In the genomic region with DNA sequence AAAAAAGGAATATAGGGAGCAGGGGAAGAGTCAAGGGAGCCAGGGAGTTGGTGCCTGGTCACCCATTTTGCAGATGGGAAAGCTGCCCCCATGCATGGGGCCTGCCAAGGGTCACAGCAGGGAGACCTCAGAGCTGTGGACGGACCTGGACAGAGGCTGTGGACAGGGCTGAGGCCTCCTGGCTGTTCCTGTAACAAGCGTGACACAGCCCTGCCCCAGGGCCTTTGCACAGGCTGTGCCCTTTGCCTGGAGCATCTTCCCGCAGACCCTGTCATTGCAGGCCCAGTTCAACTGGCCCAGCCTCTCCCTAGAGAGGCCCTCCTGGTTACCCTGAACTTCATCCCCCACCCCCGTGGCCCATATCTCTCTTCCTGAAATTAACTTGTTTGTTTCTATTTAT, we compare ENCODE assay signal across 24 cellular contexts. TPM values are rescaled to one million over a fixed set of nuclear protein-coding genes. Genes with fewer than 3 reads are reported as not detected.
DNase-seq lines count a peak whose midpoint lies in the region; ATAC-seq, FAIRE-seq and TF ChIP-seq lines count a peak whose summit lies in the region.
"Had no signal": no experiment of that assay in that cellular context is flagged by ENCODE, and none has a peak within 500 bp of the region (broad histone marks: within the 10 kb centered on the region; RNA-seq: fewer than 3 reads in every experiment).

No MANE protein-coding gene starts in this region.

- no peaks in the 10 kb centered on the region for H3K4me1 ChIP-seq in HEK293 (ENCODE audit: control insufficient read depth, insufficient read depth, low read length)
- H3K4me1 ChIP-seq in K562 (replicated peaks in 1 of 2; ENCODE audit: control insufficient read depth in 2 of 2, insufficient read depth in 2 of 2, low read length in 2 of 2), result peaks cover 0 to 25% of the 10 kb centered on the region in 2 experiments; a peak in 3 of 5 replicates
- H3K4me1 ChIP-seq in muscle layer of colon (ENCODE audit: insufficient read depth, low read length), result peaks cover 44% of the 10 kb centered on the region
- H3K4me1 ChIP-seq in sigmoid colon, result peaks cover 0 to 74% (median 51%) of the 10 kb centered on the region in 4 donors
- H3K4me1 ChIP-seq in breast epithelium, result no peaks in the 10 kb centered on the region
- H3K4me1 ChIP-seq: BE2C had no signal

- no peak overlapping the region for H3K4me2 ChIP-seq in K562 (ENCODE audit: insufficient read depth, low read length)
- H3K4me2 ChIP-seq: SK-N-SH had no signal

- no peaks in the 10 kb centered on the region for H4K20me1 ChIP-seq in K562 (replicated peaks; ENCODE audit: control insufficient read depth, insufficient read depth, low read length)

- no peak overlapping the region for H3K27ac ChIP-seq in HEK293 (ENCODE audit: extremely low read depth, low read depth, low read length)
- no peak overlapping the region for H3K27ac ChIP-seq in K562 (ENCODE audit: extremely low read depth, low read depth, low read length)
- H3K27ac ChIP-seq in muscle layer of colon (ENCODE audit: low read depth, low read length), result peak overlapping the region; percentile 86
- peak overlapping the region in 3 of 4 donors; percentile 95 to 97 (median 95) for H3K27ac ChIP-seq in sigmoid colon
- H3K27ac ChIP-seq in breast epithelium, result no peak overlapping the region

- TF ChIP-seq POLR2A in K562 (conservative IDR thresholded peaks at IDR 0.05) (no peak), sigmoid colon (IDR thresholded peaks at IDR 0.05) (no peak), breast epithelium (IDR thresholded peaks at IDR 0.05) (no peak)

- no peak for TF ChIP-seq RAD21 in K562 (CRISPR knock-in tag; conservative IDR thresholded peaks at IDR 0.05 in 1 of 2, IDR thresholded peaks at IDR 0.05 in 1 of 2)

- H3K27me3 ChIP-seq in K562 (ENCODE audit: control insufficient read depth in 2 of 2, insufficient read depth in 2 of 2, low read length in 2 of 2), result no peaks in the 10 kb centered on the region
- H3K27me3 ChIP-seq in muscle layer of colon (ENCODE audit: control insufficient read depth in 1 of 2, insufficient read depth in 2 of 2, low read length in 2 of 2), result no peaks in the 10 kb centered on the region
- H3K27me3 ChIP-seq in sigmoid colon, result no peaks in the 10 kb centered on the region
- H3K27me3 ChIP-seq in breast epithelium, result no peaks in the 10 kb centered on the region
- H3K27me3 ChIP-seq: BE2C had no signal

- H3K9me1 ChIP-seq in K562 (ENCODE audit: control insufficient read depth, insufficient read depth, low read length), result no peaks in the 10 kb centered on the region

- peaks cover 4% of the 10 kb centered on the region; the same call in 2 of the 3 replicates for H3K79me2 ChIP-seq in K562 (ENCODE audit: control insufficient read depth, insufficient read depth, low read length)

- TF ChIP-seq EP300 in K562 (IDR thresholded peaks at IDR 0.05; ENCODE audit: low read length) (no peak), sigmoid colon (IDR thresholded peaks at IDR 0.05) (no peak)

- FAIRE-seq in K562 (lab: Jason Lieb, UNC), result no peak
- FAIRE-seq: GM12892, GM19239, H1, RCC 7860 had no signal

- H3K9ac ChIP-seq in K562 (ENCODE audit: insufficient read depth in 1 of 2, low read depth in 2 of 2, low read length in 2 of 2) (peak overlapping the region in 1 of 2 experiments; percentile 36; a peak in 1 of 4 replicates), muscle layer of colon (ENCODE audit: low read length) (no peak overlapping the region)
- H3K9ac ChIP-seq: SK-N-SH had no signal

- CTCF ChIA-PET in HEK293 (lab: Yijun Ruan, JAX), result no interaction called here
- CTCF ChIA-PET in K562 (lab: Yijun Ruan, JAX; ENCODE audit: low intra/inter-chr PET ratio), result no interaction called here

- H3K36me3 ChIP-seq in HEK293 (ENCODE audit: control insufficient read depth in 2 of 2, insufficient read depth in 1 of 2, low read length in 2 of 2), result peaks cover 0 to 5% of the 10 kb centered on the region in 2 experiments; a peak in 1 of 3 replicates
- peaks cover 2% of the 10 kb centered on the region; the same call in 1 of the 3 replicates for H3K36me3 ChIP-seq in K562 (ENCODE audit: control insufficient read depth, insufficient read depth, low read length)
- H3K36me3 ChIP-seq in muscle layer of colon (ENCODE audit: insufficient read depth, low read length), result peaks cover 5% of the 10 kb centered on the region
- H3K36me3 ChIP-seq in sigmoid colon, result no peaks in the 10 kb centered on the region
- no peaks in the 10 kb centered on the region for H3K36me3 ChIP-seq in breast epithelium
- H3K36me3 ChIP-seq: BE2C had no signal

- no peak for ATAC-seq in K562

- intact Hi-C loops in K562 (cut with micrococcal nuclease) (no loop called here), sigmoid colon (cut with DNase I) (loop anchor here (10.0 kb wide), 1 partner anchor 681 kb away; no protein-coding TSS in a partner anchor), breast epithelium (cut with DNase I; ENCODE audit: low total_unique reads) (loop anchor here (1.0 kb wide), 1 partner anchor 48 kb away; no protein-coding TSS in a partner anchor)

- BruUV-seq in K562 (replicated peaks; lab: Mats Ljungman, UMichigan), result no TSS peak

- POLR2A ChIA-PET in HEK293 (lab: Yijun Ruan, JAX), result interaction anchor here (0.7 kb wide), 1 partner anchor 9 kb away, joined by 4 read pairs; no protein-coding TSS in a partner anchor
- POLR2A ChIA-PET in K562 (lab: Yijun Ruan, JAX), result interaction anchor here (1.1 to 1.2 kb wide), 2 partner anchors 11 to 15 kb away, joined by 3 read pairs; no protein-coding TSS in a partner anchor

- H2AFZ ChIP-seq in K562 (ENCODE audit: low read depth, low read length), result no peak overlapping the region

- DNase-seq in K562 (ENCODE audit: extremely low read depth in 1 of 4, low spot score in 3 of 4) (no peak), sigmoid colon (no peak), G401 (ENCODE audit: low spot score) (no peak), breast epithelium (ENCODE audit: low spot score in 2 of 2) (no peak), 8988T (no peak)
- no peak for DNase-seq in stimulated activated CD4-positive, alpha-beta T cell treated with anti-CD3 and anti-CD28 coated beads, Interleukin-2, amount 100 ng/mL, for 48 hours
- DNase-seq: BE2C; CD8-positive, alpha-beta memory T cell; DMS 273 treated with DMSO at 0.1 percent for 48 hours; DMS79 treated with DMSO at 0.1 percent for 48 hours; HCEC 1CT; NCI-H1092 treated with DMSO at 0.1 percent for 48 hours; NCI-H1436; NCI-H187 treated with DMSO at 0.1 percent for 48 hours; NCI-H446; NCI-H524 treated with DMSO at 0.1 percent for 48 hours; NCI-H774; SK-N-SH had no signal

- 68% methylated on average over 4 of the region's 4 CpGs for WGBS in K562 (ENCODE audit: insufficient coverage, low coverage, missing lambda C conversion rate)
- 87 to 89% methylated on average over 4 of the region's 4 CpGs for WGBS in sigmoid colon, 2 donors

- H3K4me3 ChIP-seq in HEK293 (ENCODE audit: low read depth, low read length) (no peak overlapping the region), K562 (no peak overlapping the region), muscle layer of colon (ENCODE audit: low read depth in 1 of 2, low read length in 2 of 2) (no peak overlapping the region), sigmoid colon (no peak overlapping the region), breast epithelium (no peak overlapping the region)

- H3K9me3 ChIP-seq in HEK293 (ENCODE audit: control insufficient read depth, insufficient read depth, low read depth, low read length) (no peaks in the 10 kb centered on the region), K562 (replicated peaks; ENCODE audit: control insufficient read depth, insufficient read depth, low read depth, low read length) (no peaks in the 10 kb centered on the region), muscle layer of colon (ENCODE audit: low read length) (no peaks in the 10 kb centered on the region), sigmoid colon (no peaks in the 10 kb centered on the region), breast epithelium (no peaks in the 10 kb centered on the region)
- H3K9me3 ChIP-seq: BE2C, SK-N-SH had no signal

- in situ Hi-C loops in K562 (cut with MboI), result no loop called here
- in situ Hi-C loops in G401 (cut with HindIII; ENCODE audit: low sequenced_read_pairs), result no loop called here

- no peak for TF ChIP-seq CTCF in HEK293 (tag by site-specific recombination; IDR thresholded peaks at IDR 0.05)
- no peak for TF ChIP-seq CTCF in K562 (IDR thresholded peaks at IDR 0.05 in 2 of 3, conservative IDR thresholded peaks at IDR 0.05 in 1 of 3; ENCODE audit: insufficient read depth in 2 of 3, low read depth in 1 of 3, low read length in 3 of 3)
- no peak for TF ChIP-seq CTCF in sigmoid colon (IDR thresholded peaks at IDR 0.05)
- TF ChIP-seq CTCF in breast epithelium (IDR thresholded peaks at IDR 0.05), result no peak

RNA-seq across cellular contexts. Expression of gene TNFAIP8L1, which starts 6.4 kb away (rescaled TPM):
- total RNA-seq in K562 (2011; cell fraction: chromatin; rRNA removed; ENCODE audit: low replicate concordance), result 10.7 and 24.6 TPM in 2 replicates
- total RNA-seq in K562 (2011; cell fraction: nucleolus; rRNA removed), result 13.8 and 17.5 TPM in 2 replicates
- total RNA-seq in K562 (2011; cell fraction: nucleoplasm; rRNA removed), result 10.7 and 12.8 TPM in 2 replicates
- total RNA-seq in K562 (2014; rRNA removed) (4.0 and 4.4 TPM in 2 replicates), K562 (2014; rRNA removed; fragmentation: Illumina TruSeq; extraction: Trizol) (4.3 and 4.6 TPM in 2 replicates), K562 (2015; rRNA removed; fragmentation: Illumina TruSeq; extraction: Trizol) (4.9 and 5.4 TPM in 2 replicates), K562 (2021) (6.5 and 9.3 TPM in 2 replicates), sigmoid colon (10 to 100 TPM; 18.9 to 25.2 (median 20.0) TPM), breast epithelium (1 to 10 TPM; 1.6 to 3.6 (median 2.9) TPM)
- polyA plus RNA-seq in K562 (2011; rRNA removed) (5.7 and 8.0 TPM in 2 replicates), K562 (2014; fragmentation: Illumina TruSeq; extraction: Trizol) (6.6 and 7.3 TPM in 2 replicates), K562 (2014; fragmentation: Nextera tagmentation; extraction: Ambion mirVana) (1 to 10 TPM in 1 of 2 experiments, under 1 TPM in 1; 0.69 to 1.0 TPM), K562 (2014; rRNA removed) (6.8 and 7.3 TPM in 2 replicates), sigmoid colon (10 to 100 TPM in 1 of 3 donors, 1 to 10 TPM in 2; 3.7 to 17.1 (median 4.8) TPM)
- 8.2 and 15.6 TPM in 2 replicates for polyA plus RNA-seq in K562 (2011; cell fraction: cytosol; rRNA removed)
- polyA plus RNA-seq in K562 (2011; cell fraction: nucleus; rRNA removed), result 3.0 and 4.8 TPM in 2 replicates
- polyA plus RNA-seq in K562 (2012), result 7.6 and 10.7 TPM in 2 replicates
- 4.5 and 8.6 TPM in 2 replicates for polyA minus RNA-seq in K562 (2011; rRNA and poly(A)+ RNA removed)
- polyA minus RNA-seq in K562 (2011; cell fraction: cytosol; rRNA and poly(A)+ RNA removed), result 4.7 and 6.4 TPM in 2 replicates
- polyA minus RNA-seq in K562 (2011; cell fraction: nucleus; rRNA and poly(A)+ RNA removed), result 3.0 and 4.6 TPM in 2 replicates
- 5.7 and 6.6 TPM in 2 replicates for total RNA-seq in G401 (2014; rRNA removed; shearing (Covaris generic))

RNA-seq across cellular contexts. Expression of gene MYDGF, which starts 24.4 kb away (rescaled TPM):
- 55.1 and 137 TPM in 2 replicates for total RNA-seq in K562 (2011; cell fraction: chromatin; rRNA removed; ENCODE audit: low replicate concordance)
- 204 and 212 TPM in 2 replicates for total RNA-seq in K562 (2011; cell fraction: nucleolus; rRNA removed)
- total RNA-seq in K562 (2011; cell fraction: nucleoplasm; rRNA removed), result 127 and 144 TPM in 2 replicates
- 131 and 143 TPM in 2 replicates for total RNA-seq in K562 (2014; rRNA removed)
- 52.2 and 67.5 TPM in 2 replicates for total RNA-seq in K562 (2014; rRNA removed; fragmentation: Illumina TruSeq; extraction: Trizol)
- total RNA-seq in K562 (2015; rRNA removed; fragmentation: Illumina TruSeq; extraction: Trizol), result 81.6 and 83.0 TPM in 2 replicates
- total RNA-seq in K562 (2021), result 91.5 and 96.7 TPM in 2 replicates
- 82.1 and 86.0 TPM in 2 replicates for polyA plus RNA-seq in K562 (2011; rRNA removed)
- 118 and 186 TPM in 2 replicates for polyA plus RNA-seq in K562 (2011; cell fraction: cytosol; rRNA removed)
- polyA plus RNA-seq in K562 (2011; cell fraction: nucleus; rRNA removed), result 46.8 and 51.5 TPM in 2 replicates
- polyA plus RNA-seq in K562 (2012), result 164 and 292 TPM in 2 replicates
- polyA plus RNA-seq in K562 (2014; fragmentation: Illumina TruSeq; extraction: Trizol), result 60.5 and 66.6 TPM in 2 replicates
- 10 to 100 TPM in 1 of 2 experiments, 1 to 10 TPM in 1; 4.2 to 12.6 TPM for polyA plus RNA-seq in K562 (2014; fragmentation: Nextera tagmentation; extraction: Ambion mirVana)
- polyA plus RNA-seq in K562 (2014; rRNA removed), result 141 and 166 TPM in 2 replicates
- 17.9 and 26.4 TPM in 2 replicates for polyA minus RNA-seq in K562 (2011; rRNA and poly(A)+ RNA removed)
- 32.6 and 58.7 TPM in 2 replicates for polyA minus RNA-seq in K562 (2011; cell fraction: cytosol; rRNA and poly(A)+ RNA removed)
- polyA minus RNA-seq in K562 (2011; cell fraction: nucleus; rRNA and poly(A)+ RNA removed), result 14.4 and 24.1 TPM in 2 replicates
- 10 to 100 TPM; 25.7 to 37.4 (median 34.0) TPM for total RNA-seq in sigmoid colon
- polyA plus RNA-seq in sigmoid colon, result 100 to 1,000 TPM in 1 of 3 donors, 10 to 100 TPM in 2; 34.2 to 200 (median 55.3) TPM
- total RNA-seq in G401 (2014; rRNA removed; shearing (Covaris generic)), result 182 and 187 TPM in 2 replicates
- total RNA-seq in breast epithelium, result 10 to 100 TPM; 36.3 to 55.1 (median 42.1) TPM

Comparison
In these comparisons a context has a peak if more than half of its experiments do, and no peak if none do; other contexts are left out.
1. H3K27ac ChIP-seq: peak in muscle layer of colon (single experiment) and sigmoid colon (3 of 4); none in HEK293 (single experiment), K562 (single experiment) and breast epithelium (0 of 2).